In the genomic region with DNA sequence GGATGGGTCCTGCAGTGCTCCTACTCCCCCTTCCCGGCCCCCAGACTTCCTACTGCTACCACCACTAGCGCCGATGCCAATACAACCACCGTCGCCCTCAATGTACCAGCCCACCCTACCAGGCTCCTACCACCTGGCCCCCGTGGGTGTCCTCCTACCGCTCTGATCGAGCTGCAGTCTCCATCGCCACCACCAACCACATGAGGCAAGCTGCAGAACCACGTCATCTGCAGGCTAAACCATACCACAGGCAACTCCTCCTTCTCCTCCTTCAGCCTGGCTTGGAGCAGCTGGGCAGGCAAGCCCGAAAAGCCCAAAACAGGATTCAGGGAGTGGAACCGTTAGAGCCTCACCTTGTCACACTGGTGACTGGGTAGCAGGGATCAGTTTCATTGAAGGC, we compare ENCODE assay signal across 6 cellular contexts. TPM values are rescaled to one million over a fixed set of nuclear protein-coding genes. Genes with fewer than 3 reads are reported as not detected.
"Had no signal": no experiment of that assay in that cellular context is flagged by ENCODE, and none has a peak within 500 bp of the region (broad histone marks: within the 10 kb centered on the region; RNA-seq: fewer than 3 reads in every experiment).

No MANE protein-coding gene starts in this region.

RNA-seq across cellular contexts. Expression of gene SPATA31C1, which starts 19.6 kb away (rescaled TPM):
- total RNA-seq: GM23248, GM23338, H1, H4, HFFc6 had no signal

RNA-seq across cellular contexts. Expression of gene SPATA31E1, which starts 54.7 kb away (rescaled TPM):
- total RNA-seq: GM23248, GM23338, H4, H7, HFFc6 had no signal
